1 cellular context compared by ENCODE assay signal in the genomic region with DNA sequence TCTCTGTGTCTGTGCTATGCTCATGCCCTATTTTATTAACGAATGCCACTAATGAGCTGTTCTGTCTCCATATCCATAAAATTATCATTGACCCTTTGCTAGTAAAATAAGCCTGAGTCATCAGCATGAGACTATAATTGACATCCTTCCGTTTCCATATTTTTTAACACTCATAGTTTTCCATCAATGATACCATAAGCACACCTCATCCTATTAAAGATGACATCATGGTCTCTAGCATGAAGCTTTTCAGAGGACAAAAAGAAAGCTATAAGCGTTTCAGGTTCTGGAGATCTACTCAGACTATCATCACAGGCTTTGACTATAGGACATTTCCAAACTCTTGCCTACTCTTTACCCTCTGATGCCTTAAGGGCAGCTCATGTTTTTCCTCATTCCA.
TF ChIP-seq lines count a peak whose summit lies in the region.

No MANE protein-coding gene starts in this region.

TF ChIP-seq in HEK293, 187 proteins besides CTCF, POLR2A, EP300 and RAD21 (continued from another document):
- TF ChIP-seq, protein P1, sequence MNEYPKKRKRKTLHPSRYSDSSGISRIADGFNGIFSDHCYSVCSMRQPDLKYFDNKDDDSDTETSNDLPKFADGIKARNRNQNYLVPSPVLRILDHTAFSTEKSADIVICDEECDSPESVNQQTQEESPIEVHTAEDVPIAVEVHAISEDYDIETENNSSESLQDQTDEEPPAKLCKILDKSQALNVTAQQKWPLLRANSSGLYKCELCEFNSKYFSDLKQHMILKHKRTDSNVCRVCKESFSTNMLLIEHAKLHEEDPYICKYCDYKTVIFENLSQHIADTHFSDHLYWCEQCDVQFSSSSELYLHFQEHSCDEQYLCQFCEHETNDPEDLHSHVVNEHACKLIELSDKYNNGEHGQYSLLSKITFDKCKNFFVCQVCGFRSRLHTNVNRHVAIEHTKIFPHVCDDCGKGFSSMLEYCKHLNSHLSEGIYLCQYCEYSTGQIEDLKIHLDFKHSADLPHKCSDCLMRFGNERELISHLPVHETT (tag by site-specific recombination; IDR thresholded peaks at IDR 0.05): 0 out of 2 replicates have a peak, but pooled peaks have one; percentile 20
- no peak for TF ChIP-seq ZFP69B (tag by site-specific recombination; IDR thresholded peaks at IDR 0.05)
- no peak for TF ChIP-seq ZNF610 (tag by site-specific recombination; IDR thresholded peaks at IDR 0.05; ENCODE audit: borderline replicate concordance)
- TF ChIP-seq ZNF768 (tag by site-specific recombination; IDR thresholded peaks at IDR 0.05): no peak
- peak; percentile 27; the same call in 1 of the 2 replicates for TF ChIP-seq ZNF366 (tag by site-specific recombination; conservative IDR thresholded peaks at IDR 0.05)
- no peak for TF ChIP-seq ZNF114 (tag by site-specific recombination; IDR thresholded peaks at IDR 0.05)
- TF ChIP-seq ZFP41 (tag by site-specific recombination; IDR thresholded peaks at IDR 0.05; ENCODE audit: borderline replicate concordance): no peak
- no peak for TF ChIP-seq ZNF302 (tag by site-specific recombination; IDR thresholded peaks at IDR 0.05; ENCODE audit: low read depth)
- no peak for TF ChIP-seq ZNF423 (tag by site-specific recombination; IDR thresholded peaks at IDR 0.05)
- TF ChIP-seq ZNF174 (tag by site-specific recombination; IDR thresholded peaks at IDR 0.05): no peak
- TF ChIP-seq ZNF792 (tag by site-specific recombination; IDR thresholded peaks at IDR 0.05): no peak
- no peak for TF ChIP-seq ZNF555 (tag by site-specific recombination; conservative IDR thresholded peaks at IDR 0.05)
- TF ChIP-seq, protein P2, sequence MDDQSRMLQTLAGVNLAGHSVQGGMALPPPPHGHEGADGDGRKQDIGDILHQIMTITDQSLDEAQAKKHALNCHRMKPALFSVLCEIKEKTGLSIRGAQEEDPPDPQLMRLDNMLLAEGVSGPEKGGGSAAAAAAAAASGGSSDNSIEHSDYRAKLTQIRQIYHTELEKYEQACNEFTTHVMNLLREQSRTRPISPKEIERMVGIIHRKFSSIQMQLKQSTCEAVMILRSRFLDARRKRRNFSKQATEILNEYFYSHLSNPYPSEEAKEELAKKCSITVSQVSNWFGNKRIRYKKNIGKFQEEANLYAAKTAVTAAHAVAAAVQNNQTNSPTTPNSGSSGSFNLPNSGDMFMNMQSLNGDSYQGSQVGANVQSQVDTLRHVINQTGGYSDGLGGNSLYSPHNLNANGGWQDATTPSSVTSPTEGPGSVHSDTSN (CRISPR knock-in tag; IDR thresholded peaks at IDR 0.05): no peak
- no peak for TF ChIP-seq TCF7L2 (IDR thresholded peaks at IDR 0.05; ENCODE audit: borderline replicate concordance, low read depth, low read length)
- no peak for TF ChIP-seq HOXA7 (CRISPR knock-in tag; IDR thresholded peaks at IDR 0.05; ENCODE audit: borderline replicate concordance)
- TF ChIP-seq ZNF404 (tag by site-specific recombination; IDR thresholded peaks at IDR 0.05): no peak
- TF ChIP-seq ZNF548 (tag by site-specific recombination; IDR thresholded peaks at IDR 0.05): no peak
- TF ChIP-seq TRIM28 (IDR thresholded peaks at IDR 0.05; ENCODE audit: borderline replicate concordance, low read length): peak; percentile 53; the same call in 1 of the 2 replicates
- no peak for TF ChIP-seq ZNF133 (tag by site-specific recombination; IDR thresholded peaks at IDR 0.05)
- peak; percentile 69 for TF ChIP-seq ZBTB21 (tag by site-specific recombination; IDR thresholded peaks at IDR 0.05)
- TF ChIP-seq SP3 (tag by site-specific recombination; IDR thresholded peaks at IDR 0.05): 0 out of 2 replicates have a peak, but pooled peaks have one; percentile 22
- no peak for TF ChIP-seq ZNF426 (tag by site-specific recombination; IDR thresholded peaks at IDR 0.05)
- no peak for TF ChIP-seq ZNF510 (tag by site-specific recombination; IDR thresholded peaks at IDR 0.05; ENCODE audit: insufficient replicate concordance)
- 0 out of 2 replicates have a peak, but pooled peaks have one; percentile 11 for TF ChIP-seq ZNF184 (tag by site-specific recombination; IDR thresholded peaks at IDR 0.05)
- TF ChIP-seq, protein P3, sequence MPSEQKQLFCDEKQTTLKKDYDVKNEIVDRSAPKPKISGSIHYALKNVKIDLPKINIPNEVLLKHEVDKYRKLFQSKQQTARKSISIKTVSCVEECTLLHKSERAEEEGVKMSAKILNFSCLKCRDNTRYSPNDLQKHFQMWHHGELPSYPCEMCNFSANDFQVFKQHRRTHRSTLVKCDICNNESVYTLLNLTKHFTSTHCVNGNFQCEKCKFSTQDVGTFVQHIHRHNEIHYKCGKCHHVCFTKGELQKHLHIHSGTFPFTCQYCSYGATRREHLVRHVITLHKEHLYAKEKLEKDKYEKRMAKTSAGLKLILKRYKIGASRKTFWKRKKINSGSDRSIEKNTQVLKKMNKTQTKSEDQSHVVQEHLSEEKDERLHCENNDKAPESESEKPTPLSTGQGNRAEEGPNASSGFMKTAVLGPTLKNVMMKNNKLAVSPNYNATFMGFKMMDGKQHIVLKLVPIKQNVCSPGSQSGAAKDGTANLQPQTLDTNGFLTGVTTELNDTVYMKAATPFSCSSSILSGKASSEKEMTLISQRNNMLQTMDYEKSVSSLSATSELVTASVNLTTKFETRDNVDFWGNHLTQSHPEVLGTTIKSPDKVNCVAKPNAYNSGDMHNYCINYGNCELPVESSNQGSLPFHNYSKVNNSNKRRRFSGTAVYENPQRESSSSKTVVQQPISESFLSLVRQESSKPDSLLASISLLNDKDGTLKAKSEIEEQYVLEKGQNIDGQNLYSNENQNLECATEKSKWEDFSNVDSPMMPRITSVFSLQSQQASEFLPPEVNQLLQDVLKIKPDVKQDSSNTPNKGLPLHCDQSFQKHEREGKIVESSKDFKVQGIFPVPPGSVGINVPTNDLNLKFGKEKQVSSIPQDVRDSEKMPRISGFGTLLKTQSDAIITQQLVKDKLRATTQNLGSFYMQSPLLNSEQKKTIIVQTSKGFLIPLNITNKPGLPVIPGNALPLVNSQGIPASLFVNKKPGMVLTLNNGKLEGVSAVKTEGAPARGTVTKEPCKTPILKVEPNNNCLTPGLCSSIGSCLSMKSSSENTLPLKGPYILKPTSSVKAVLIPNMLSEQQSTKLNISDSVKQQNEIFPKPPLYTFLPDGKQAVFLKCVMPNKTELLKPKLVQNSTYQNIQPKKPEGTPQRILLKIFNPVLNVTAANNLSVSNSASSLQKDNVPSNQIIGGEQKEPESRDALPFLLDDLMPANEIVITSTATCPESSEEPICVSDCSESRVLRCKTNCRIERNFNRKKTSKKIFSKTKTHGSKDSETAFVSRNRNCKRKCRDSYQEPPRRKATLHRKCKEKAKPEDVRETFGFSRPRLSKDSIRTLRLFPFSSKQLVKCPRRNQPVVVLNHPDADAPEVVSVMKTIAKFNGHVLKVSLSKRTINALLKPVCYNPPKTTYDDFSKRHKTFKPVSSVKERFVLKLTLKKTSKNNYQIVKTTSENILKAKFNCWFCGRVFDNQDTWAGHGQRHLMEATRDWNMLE (tag by site-specific recombination; conservative IDR thresholded peaks at IDR 0.05; ENCODE audit: low read depth): 0 out of 2 replicates have a peak, but pooled peaks have one; percentile 29
- no peak for TF ChIP-seq ZNF132 (tag by site-specific recombination; IDR thresholded peaks at IDR 0.05; ENCODE audit: borderline replicate concordance)
- TF ChIP-seq KLF9 (tag by site-specific recombination; IDR thresholded peaks at IDR 0.05; ENCODE audit: low read depth): no peak
- TF ChIP-seq, protein P4, sequence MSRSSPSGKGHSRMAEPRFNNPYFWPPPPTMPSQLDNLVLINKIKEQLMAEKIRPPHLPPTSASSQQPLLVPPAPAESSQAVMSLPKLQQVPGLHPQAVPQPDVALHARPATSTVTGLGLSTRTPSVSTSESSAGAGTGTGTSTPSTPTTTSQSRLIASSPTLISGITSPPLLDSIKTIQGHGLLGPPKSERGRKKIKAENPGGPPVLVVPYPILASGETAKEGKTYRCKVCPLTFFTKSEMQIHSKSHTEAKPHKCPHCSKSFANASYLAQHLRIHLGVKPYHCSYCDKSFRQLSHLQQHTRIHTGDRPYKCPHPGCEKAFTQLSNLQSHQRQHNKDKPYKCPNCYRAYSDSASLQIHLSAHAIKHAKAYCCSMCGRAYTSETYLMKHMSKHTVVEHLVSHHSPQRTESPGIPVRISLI (tag by site-specific recombination; IDR thresholded peaks at IDR 0.05): no peak
- no peak for TF ChIP-seq ZBTB8A (tag by site-specific recombination; IDR thresholded peaks at IDR 0.05)
- TF ChIP-seq, protein P5, sequence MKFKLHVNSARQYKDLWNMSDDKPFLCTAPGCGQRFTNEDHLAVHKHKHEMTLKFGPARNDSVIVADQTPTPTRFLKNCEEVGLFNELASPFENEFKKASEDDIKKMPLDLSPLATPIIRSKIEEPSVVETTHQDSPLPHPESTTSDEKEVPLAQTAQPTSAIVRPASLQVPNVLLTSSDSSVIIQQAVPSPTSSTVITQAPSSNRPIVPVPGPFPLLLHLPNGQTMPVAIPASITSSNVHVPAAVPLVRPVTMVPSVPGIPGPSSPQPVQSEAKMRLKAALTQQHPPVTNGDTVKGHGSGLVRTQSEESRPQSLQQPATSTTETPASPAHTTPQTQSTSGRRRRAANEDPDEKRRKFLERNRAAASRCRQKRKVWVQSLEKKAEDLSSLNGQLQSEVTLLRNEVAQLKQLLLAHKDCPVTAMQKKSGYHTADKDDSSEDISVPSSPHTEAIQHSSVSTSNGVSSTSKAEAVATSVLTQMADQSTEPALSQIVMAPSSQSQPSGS (tag by site-specific recombination; IDR thresholded peaks at IDR 0.05; ENCODE audit: low read depth): peak; percentile 94
- TF ChIP-seq ZNF24 (tag by site-specific recombination; IDR thresholded peaks at IDR 0.05): 0 out of 2 replicates have a peak, but pooled peaks have one; percentile 28
- peak; percentile 67; the same call in 1 of the 2 replicates for TF ChIP-seq TSHZ1 (tag by site-specific recombination; IDR thresholded peaks at IDR 0.05; ENCODE audit: borderline replicate concordance)
- no peak for TF ChIP-seq YY2 (tag by site-specific recombination; IDR thresholded peaks at IDR 0.05)
- TF ChIP-seq ZBTB1 (tag by site-specific recombination; IDR thresholded peaks at IDR 0.05): no peak
- no peak for TF ChIP-seq ZNF473 (tag by site-specific recombination; IDR thresholded peaks at IDR 0.05)
- TF ChIP-seq, protein P6, sequence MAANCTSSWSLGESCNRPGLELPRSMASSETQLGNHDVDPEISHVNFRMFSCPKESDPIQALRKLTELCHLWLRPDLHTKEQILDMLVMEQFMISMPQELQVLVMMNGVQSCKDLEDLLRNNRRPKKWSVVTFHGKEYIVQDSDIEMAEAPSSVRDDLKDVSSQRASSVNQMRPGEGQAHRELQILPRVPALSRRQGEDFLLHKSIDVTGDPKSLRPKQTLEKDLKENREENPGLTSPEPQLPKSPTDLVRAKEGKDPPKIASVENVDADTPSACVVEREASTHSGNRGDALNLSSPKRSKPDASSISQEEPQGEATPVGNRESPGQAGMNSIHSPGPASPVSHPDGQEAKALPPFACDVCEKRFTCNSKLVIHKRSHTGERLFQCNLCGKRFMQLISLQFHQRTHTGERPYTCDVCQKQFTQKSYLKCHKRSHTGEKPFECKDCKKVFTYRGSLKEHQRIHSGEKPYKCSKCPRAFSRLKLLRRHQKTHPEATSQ (tag by site-specific recombination; IDR thresholded peaks at IDR 0.05): no peak
- no peak for TF ChIP-seq ZNF155 (tag by site-specific recombination; IDR thresholded peaks at IDR 0.05)
- TF ChIP-seq KLF17 (tag by site-specific recombination; IDR thresholded peaks at IDR 0.05): no peak
- TF ChIP-seq ZNF398 (tag by site-specific recombination; IDR thresholded peaks at IDR 0.05): no peak
- no peak for TF ChIP-seq SCRT1 (tag by site-specific recombination; IDR thresholded peaks at IDR 0.05; ENCODE audit: borderline replicate concordance)
- TF ChIP-seq ZNF837 (tag by site-specific recombination; IDR thresholded peaks at IDR 0.05): no peak
- TF ChIP-seq ZNF629 (tag by site-specific recombination; IDR thresholded peaks at IDR 0.05): peak; percentile 82
- TF ChIP-seq ZNF626 (tag by site-specific recombination; IDR thresholded peaks at IDR 0.05): no peak
- no peak for TF ChIP-seq ZNF664 (tag by site-specific recombination; IDR thresholded peaks at IDR 0.05)
- TF ChIP-seq ZNF202 (tag by site-specific recombination; IDR thresholded peaks at IDR 0.05; ENCODE audit: borderline replicate concordance): no peak
